ENCODE assay signal across 1 cellular context in the genomic region with DNA sequence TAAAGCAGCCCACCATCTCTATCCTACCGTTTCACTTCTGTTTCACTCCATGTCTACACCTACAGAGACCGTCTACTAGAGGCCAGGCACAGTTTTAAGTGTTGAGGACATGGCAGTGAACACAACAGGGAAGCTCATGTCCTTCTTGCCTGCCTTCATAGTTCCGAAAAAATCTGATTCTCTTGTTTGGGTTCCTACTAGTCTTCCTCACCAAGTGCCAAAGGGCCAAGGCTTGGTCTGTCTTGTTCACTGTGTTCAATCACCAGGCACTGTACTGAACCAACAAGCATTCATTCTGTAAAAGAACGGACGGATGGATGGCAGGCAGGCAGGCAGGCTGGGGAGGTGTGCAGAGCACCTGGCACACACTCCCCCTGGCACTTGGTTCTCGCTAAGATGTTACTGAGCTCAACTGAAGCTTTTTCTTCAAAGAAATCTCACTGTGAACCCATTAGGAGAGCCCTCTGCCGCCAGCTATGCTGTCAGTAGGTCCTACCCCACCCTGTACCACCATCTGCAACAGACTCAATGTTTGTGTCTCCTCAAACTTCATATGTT.
TF ChIP-seq lines count a peak whose summit lies in the region.

No MANE protein-coding gene starts in this region.

TF ChIP-seq in K562, 482 proteins besides CTCF, POLR2A, EP300 and RAD21 (continued from another document):
- TF ChIP-seq MTA2 (IDR thresholded peaks at IDR 0.05; ENCODE audit: low read depth) = no peak
- no peak for TF ChIP-seq RBM39 (optimal IDR thresholded peaks at IDR 0.05; ENCODE audit: low read depth, low read length)
- TF ChIP-seq GATA2 (CRISPR knock-in tag; IDR thresholded peaks at IDR 0.05) = no peak
- TF ChIP-seq, protein P1, sequence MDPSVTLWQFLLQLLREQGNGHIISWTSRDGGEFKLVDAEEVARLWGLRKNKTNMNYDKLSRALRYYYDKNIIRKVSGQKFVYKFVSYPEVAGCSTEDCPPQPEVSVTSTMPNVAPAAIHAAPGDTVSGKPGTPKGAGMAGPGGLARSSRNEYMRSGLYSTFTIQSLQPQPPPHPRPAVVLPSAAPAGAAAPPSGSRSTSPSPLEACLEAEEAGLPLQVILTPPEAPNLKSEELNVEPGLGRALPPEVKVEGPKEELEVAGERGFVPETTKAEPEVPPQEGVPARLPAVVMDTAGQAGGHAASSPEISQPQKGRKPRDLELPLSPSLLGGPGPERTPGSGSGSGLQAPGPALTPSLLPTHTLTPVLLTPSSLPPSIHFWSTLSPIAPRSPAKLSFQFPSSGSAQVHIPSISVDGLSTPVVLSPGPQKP (CRISPR knock-in tag; IDR thresholded peaks at IDR 0.05) = no peak
- TF ChIP-seq PCBP2 (IDR thresholded peaks at IDR 0.05; ENCODE audit: low read depth, low read length, poor library complexity, severe bottlenecking) = no peak
- no peak for TF ChIP-seq TEAD4 (IDR thresholded peaks at IDR 0.05; ENCODE audit: low read length)
- TF ChIP-seq TEAD4 (CRISPR knock-in tag; IDR thresholded peaks at IDR 0.05; ENCODE audit: borderline replicate concordance) = no peak
- no peak for TF ChIP-seq TBL1XR1 (IDR thresholded peaks at IDR 0.05; ENCODE audit: low read length in 2 of 2)
- no peak for TF ChIP-seq BCL6 (CRISPR knock-in tag; IDR thresholded peaks at IDR 0.05)
- no peak for TF ChIP-seq DIDO1 (tag; IDR thresholded peaks at IDR 0.05; ENCODE audit: low read depth)
- TF ChIP-seq, protein P2, sequence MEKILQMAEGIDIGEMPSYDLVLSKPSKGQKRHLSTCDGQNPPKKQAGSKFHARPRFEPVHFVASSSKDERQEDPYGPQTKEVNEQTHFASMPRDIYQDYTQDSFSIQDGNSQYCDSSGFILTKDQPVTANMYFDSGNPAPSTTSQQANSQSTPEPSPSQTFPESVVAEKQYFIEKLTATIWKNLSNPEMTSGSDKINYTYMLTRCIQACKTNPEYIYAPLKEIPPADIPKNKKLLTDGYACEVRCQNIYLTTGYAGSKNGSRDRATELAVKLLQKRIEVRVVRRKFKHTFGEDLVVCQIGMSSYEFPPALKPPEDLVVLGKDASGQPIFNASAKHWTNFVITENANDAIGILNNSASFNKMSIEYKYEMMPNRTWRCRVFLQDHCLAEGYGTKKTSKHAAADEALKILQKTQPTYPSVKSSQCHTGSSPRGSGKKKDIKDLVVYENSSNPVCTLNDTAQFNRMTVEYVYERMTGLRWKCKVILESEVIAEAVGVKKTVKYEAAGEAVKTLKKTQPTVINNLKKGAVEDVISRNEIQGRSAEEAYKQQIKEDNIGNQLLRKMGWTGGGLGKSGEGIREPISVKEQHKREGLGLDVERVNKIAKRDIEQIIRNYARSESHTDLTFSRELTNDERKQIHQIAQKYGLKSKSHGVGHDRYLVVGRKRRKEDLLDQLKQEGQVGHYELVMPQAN (IDR thresholded peaks at IDR 0.05; ENCODE audit: borderline replicate concordance) = no peak
- no peak for TF ChIP-seq NEUROD1 (IDR thresholded peaks at IDR 0.05; ENCODE audit: borderline replicate concordance, low read depth, low read length, partially characterized antibody)
